In the genomic region with DNA sequence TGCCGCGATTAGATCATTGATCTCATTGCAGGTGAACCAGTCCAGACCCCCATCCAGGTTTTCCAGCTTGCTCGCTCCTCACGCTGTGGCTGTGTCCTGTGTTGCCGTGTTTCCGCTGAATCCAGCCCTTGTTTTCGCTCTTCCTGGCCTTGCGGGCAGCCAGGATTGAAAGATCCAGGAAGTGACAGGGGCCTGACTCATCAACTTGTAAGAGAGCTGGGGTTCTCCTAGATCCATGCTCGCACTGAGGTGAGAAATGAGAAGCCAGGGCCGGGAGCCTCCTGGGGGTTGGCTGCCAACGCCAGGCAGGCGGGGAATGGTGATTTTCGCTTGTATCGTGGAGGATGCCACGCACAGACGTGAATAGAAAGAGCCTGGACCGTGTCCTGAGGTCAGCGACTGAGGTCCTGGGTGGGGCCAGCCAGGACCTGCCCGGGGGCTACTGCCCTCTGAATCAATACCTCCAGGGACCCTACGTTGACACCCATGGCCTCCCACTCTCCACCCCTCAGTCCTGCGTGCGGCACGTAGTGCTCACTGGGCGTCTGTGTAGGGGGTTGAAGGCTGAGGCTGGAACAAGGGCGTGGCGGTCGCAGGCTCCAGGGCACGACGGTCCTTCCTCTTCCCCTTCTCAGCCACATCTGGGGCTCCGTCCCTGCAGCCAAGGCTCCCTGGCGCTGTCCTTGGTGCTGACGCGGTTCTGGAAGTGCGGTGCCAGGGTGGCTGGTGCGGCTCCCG, we compare ENCODE assay signal across 1 cellular context.
TF ChIP-seq lines count a peak whose summit lies in the region.

No MANE protein-coding gene starts in this region.

TF ChIP-seq in HepG2, 621 proteins besides CTCF, POLR2A, EP300 and RAD21 (continued from another document and continues in another):
- TF ChIP-seq, protein P1, sequence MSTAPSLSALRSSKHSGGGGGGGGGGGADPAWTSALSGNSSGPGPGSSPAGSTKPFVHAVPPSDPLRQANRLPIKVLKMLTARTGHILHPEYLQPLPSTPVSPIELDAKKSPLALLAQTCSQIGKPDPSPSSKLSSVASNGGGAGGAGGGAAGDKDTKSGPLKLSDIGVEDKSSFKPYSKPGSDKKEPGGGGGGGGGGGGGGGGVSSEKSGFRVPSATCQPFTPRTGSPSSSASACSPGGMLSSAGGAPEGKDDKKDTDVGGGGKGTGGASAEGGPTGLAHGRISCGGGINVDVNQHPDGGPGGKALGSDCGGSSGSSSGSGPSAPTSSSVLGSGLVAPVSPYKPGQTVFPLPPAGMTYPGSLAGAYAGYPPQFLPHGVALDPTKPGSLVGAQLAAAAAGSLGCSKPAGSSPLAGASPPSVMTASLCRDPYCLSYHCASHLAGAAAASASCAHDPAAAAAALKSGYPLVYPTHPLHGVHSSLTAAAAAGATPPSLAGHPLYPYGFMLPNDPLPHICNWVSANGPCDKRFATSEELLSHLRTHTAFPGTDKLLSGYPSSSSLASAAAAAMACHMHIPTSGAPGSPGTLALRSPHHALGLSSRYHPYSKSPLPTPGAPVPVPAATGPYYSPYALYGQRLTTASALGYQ (CRISPR knock-in tag; IDR thresholded peaks at IDR 0.05): no peak; the same call in 1 of the 2 replicates
- TF ChIP-seq KLF6 (CRISPR knock-in tag; IDR thresholded peaks at IDR 0.05): peak; percentile 97
- TF ChIP-seq, protein P2, sequence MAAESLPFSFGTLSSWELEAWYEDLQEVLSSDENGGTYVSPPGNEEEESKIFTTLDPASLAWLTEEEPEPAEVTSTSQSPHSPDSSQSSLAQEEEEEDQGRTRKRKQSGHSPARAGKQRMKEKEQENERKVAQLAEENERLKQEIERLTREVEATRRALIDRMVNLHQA (CRISPR knock-in tag; IDR thresholded peaks at IDR 0.05): no peak
- no peak for TF ChIP-seq ZNF251 (CRISPR knock-in tag; IDR thresholded peaks at IDR 0.05)
- peak; percentile 67 for TF ChIP-seq ONECUT2 (CRISPR knock-in tag; IDR thresholded peaks at IDR 0.05)
- peak; percentile 98 for TF ChIP-seq MIER2 (CRISPR knock-in tag; IDR thresholded peaks at IDR 0.05)
- TF ChIP-seq ATF7-NPFF (CRISPR knock-in tag; IDR thresholded peaks at IDR 0.05; ENCODE audit: low read depth): peak; percentile 87
- no peak for TF ChIP-seq NFIC (IDR thresholded peaks at IDR 0.05; ENCODE audit: low read length)
- peak; percentile 45; the same call in 1 of the 2 replicates for TF ChIP-seq RFX3 (CRISPR knock-in tag; IDR thresholded peaks at IDR 0.05)
- TF ChIP-seq MTA3 (CRISPR knock-in tag; IDR thresholded peaks at IDR 0.05): peak; percentile 82; the same call in 1 of the 2 replicates
- TF ChIP-seq, protein P3, sequence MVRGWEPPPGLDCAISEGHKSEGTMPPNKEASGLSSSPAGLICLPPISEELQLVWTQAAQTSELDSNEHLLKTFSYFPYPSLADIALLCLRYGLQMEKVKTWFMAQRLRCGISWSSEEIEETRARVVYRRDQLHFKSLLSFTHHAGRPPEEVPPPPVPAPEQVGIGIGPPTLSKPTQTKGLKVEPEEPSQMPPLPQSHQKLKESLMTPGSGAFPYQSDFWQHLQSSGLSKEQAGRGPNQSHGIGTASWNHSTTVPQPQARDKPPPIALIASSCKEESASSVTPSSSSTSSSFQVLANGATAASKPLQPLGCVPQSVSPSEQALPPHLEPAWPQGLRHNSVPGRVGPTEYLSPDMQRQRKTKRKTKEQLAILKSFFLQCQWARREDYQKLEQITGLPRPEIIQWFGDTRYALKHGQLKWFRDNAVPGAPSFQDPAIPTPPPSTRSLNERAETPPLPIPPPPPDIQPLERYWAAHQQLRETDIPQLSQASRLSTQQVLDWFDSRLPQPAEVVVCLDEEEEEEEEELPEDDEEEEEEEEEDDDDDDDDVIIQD (CRISPR knock-in tag; IDR thresholded peaks at IDR 0.05; ENCODE audit: low read depth): peak; percentile 23
- TF ChIP-seq ELF1 (CRISPR knock-in tag; IDR thresholded peaks at IDR 0.05): peak; percentile 98
- peak; percentile 75 for TF ChIP-seq RBM39 (IDR thresholded peaks at IDR 0.05; ENCODE audit: low read depth, low read length, poor library complexity, severe bottlenecking)
- TF ChIP-seq ZNF775 (CRISPR knock-in tag; IDR thresholded peaks at IDR 0.05; ENCODE audit: borderline replicate concordance): no peak
- peak; percentile 88 for TF ChIP-seq SKI (IDR thresholded peaks at IDR 0.05; ENCODE audit: partially characterized antibody)
- no peak for TF ChIP-seq HMGA1 (CRISPR knock-in tag; conservative IDR thresholded peaks at IDR 0.05)
- TF ChIP-seq POGZ (CRISPR knock-in tag; IDR thresholded peaks at IDR 0.05): peak; percentile 85
- TF ChIP-seq, protein P4, sequence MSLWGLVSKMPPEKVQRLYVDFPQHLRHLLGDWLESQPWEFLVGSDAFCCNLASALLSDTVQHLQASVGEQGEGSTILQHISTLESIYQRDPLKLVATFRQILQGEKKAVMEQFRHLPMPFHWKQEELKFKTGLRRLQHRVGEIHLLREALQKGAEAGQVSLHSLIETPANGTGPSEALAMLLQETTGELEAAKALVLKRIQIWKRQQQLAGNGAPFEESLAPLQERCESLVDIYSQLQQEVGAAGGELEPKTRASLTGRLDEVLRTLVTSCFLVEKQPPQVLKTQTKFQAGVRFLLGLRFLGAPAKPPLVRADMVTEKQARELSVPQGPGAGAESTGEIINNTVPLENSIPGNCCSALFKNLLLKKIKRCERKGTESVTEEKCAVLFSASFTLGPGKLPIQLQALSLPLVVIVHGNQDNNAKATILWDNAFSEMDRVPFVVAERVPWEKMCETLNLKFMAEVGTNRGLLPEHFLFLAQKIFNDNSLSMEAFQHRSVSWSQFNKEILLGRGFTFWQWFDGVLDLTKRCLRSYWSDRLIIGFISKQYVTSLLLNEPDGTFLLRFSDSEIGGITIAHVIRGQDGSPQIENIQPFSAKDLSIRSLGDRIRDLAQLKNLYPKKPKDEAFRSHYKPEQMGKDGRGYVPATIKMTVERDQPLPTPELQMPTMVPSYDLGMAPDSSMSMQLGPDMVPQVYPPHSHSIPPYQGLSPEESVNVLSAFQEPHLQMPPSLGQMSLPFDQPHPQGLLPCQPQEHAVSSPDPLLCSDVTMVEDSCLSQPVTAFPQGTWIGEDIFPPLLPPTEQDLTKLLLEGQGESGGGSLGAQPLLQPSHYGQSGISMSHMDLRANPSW (CRISPR knock-in tag; IDR thresholded peaks at IDR 0.05; ENCODE audit: borderline replicate concordance): no peak; the same call in 1 of the 2 replicates
- TF ChIP-seq TRIM24 (CRISPR knock-in tag; IDR thresholded peaks at IDR 0.05): no peak
- peak; percentile 79 for TF ChIP-seq ZNF274 (CRISPR knock-in tag; IDR thresholded peaks at IDR 0.05)
- peak; percentile 95 for TF ChIP-seq ZSCAN12 (CRISPR knock-in tag; IDR thresholded peaks at IDR 0.05)
- peak; percentile 94 for TF ChIP-seq ZMAT3 (CRISPR knock-in tag; conservative IDR thresholded peaks at IDR 0.05)
- TF ChIP-seq, protein P5, sequence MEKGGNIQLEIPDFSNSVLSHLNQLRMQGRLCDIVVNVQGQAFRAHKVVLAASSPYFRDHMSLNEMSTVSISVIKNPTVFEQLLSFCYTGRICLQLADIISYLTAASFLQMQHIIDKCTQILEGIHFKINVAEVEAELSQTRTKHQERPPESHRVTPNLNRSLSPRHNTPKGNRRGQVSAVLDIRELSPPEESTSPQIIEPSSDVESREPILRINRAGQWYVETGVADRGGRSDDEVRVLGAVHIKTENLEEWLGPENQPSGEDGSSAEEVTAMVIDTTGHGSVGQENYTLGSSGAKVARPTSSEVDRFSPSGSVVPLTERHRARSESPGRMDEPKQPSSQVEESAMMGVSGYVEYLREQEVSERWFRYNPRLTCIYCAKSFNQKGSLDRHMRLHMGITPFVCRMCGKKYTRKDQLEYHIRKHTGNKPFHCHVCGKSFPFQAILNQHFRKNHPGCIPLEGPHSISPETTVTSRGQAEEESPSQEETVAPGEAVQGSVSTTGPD (CRISPR knock-in tag; IDR thresholded peaks at IDR 0.05): peak; percentile 74
- TF ChIP-seq PITX1 (CRISPR knock-in tag; IDR thresholded peaks at IDR 0.05): peak; percentile 82
- TF ChIP-seq, protein P6, sequence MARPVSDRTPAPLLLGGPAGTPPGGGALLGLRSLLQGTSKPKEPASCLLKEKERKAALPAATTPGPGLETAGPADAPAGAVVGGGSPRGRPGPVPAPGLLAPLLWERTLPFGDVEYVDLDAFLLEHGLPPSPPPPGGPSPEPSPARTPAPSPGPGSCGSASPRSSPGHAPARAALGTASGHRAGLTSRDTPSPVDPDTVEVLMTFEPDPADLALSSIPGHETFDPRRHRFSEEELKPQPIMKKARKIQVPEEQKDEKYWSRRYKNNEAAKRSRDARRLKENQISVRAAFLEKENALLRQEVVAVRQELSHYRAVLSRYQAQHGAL (CRISPR knock-in tag; IDR thresholded peaks at IDR 0.05; ENCODE audit: not compliant biosample characterization): peak; percentile 91
- TF ChIP-seq POLR2AphosphoS2 (IDR thresholded peaks at IDR 0.05; ENCODE audit: low read depth, low read length): no peak
- 0 out of 2 replicates have a peak, but pooled peaks have one; percentile 32 for TF ChIP-seq SUZ12 (IDR thresholded peaks at IDR 0.05; ENCODE audit: low read depth, low read length)
- TF ChIP-seq, protein P7, sequence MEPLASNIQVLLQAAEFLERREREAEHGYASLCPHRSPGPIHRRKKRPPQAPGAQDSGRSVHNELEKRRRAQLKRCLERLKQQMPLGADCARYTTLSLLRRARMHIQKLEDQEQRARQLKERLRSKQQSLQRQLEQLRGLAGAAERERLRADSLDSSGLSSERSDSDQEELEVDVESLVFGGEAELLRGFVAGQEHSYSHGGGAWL (CRISPR knock-in tag; IDR thresholded peaks at IDR 0.05): peak; percentile 97
- TF ChIP-seq PHB2 (IDR thresholded peaks at IDR 0.05; ENCODE audit: partially characterized antibody): no peak
- peak; percentile 59; the same call in 1 of the 2 replicates for TF ChIP-seq ZNF614 (CRISPR knock-in tag; IDR thresholded peaks at IDR 0.05; ENCODE audit: borderline replicate concordance)
- TF ChIP-seq MAZ (IDR thresholded peaks at IDR 0.05; ENCODE audit: borderline replicate concordance, low read depth, low read length): peak; percentile 48; the same call in 1 of the 2 replicates
- TF ChIP-seq MAZ (CRISPR knock-in tag; IDR thresholded peaks at IDR 0.05; ENCODE audit: low read depth): peak; percentile 46; the same call in 1 of the 2 replicates
- peak; percentile 69 for TF ChIP-seq ZBTB7B (CRISPR knock-in tag; IDR thresholded peaks at IDR 0.05)
- TF ChIP-seq FOXP1 (IDR thresholded peaks at IDR 0.05): peak; percentile 63; the same call in 1 of the 2 replicates
- peak; percentile 65 for TF ChIP-seq FOXP1 (CRISPR knock-in tag; IDR thresholded peaks at IDR 0.05)
- TF ChIP-seq RFX1 (IDR thresholded peaks at IDR 0.05): no peak
- TF ChIP-seq, protein P8, sequence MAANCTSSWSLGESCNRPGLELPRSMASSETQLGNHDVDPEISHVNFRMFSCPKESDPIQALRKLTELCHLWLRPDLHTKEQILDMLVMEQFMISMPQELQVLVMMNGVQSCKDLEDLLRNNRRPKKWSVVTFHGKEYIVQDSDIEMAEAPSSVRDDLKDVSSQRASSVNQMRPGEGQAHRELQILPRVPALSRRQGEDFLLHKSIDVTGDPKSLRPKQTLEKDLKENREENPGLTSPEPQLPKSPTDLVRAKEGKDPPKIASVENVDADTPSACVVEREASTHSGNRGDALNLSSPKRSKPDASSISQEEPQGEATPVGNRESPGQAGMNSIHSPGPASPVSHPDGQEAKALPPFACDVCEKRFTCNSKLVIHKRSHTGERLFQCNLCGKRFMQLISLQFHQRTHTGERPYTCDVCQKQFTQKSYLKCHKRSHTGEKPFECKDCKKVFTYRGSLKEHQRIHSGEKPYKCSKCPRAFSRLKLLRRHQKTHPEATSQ (CRISPR knock-in tag; IDR thresholded peaks at IDR 0.05; ENCODE audit: borderline replicate concordance): peak; percentile 80; the same call in 1 of the 2 replicates
- peak; percentile 53; the same call in 1 of the 2 replicates for TF ChIP-seq ZNF839 (CRISPR knock-in tag; IDR thresholded peaks at IDR 0.05; ENCODE audit: borderline replicate concordance)
- TF ChIP-seq, protein P9, sequence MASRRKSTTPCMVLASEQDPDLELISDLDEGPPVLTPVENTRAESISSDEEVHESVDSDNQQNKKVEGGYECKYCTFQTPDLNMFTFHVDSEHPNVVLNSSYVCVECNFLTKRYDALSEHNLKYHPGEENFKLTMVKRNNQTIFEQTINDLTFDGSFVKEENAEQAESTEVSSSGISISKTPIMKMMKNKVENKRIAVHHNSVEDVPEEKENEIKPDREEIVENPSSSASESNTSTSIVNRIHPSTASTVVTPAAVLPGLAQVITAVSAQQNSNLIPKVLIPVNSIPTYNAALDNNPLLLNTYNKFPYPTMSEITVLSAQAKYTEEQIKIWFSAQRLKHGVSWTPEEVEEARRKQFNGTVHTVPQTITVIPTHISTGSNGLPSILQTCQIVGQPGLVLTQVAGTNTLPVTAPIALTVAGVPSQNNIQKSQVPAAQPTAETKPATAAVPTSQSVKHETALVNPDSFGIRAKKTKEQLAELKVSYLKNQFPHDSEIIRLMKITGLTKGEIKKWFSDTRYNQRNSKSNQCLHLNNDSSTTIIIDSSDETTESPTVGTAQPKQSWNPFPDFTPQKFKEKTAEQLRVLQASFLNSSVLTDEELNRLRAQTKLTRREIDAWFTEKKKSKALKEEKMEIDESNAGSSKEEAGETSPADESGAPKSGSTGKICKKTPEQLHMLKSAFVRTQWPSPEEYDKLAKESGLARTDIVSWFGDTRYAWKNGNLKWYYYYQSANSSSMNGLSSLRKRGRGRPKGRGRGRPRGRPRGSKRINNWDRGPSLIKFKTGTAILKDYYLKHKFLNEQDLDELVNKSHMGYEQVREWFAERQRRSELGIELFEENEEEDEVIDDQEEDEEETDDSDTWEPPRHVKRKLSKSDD (CRISPR knock-in tag; IDR thresholded peaks at IDR 0.05; ENCODE audit: low read depth): peak; percentile 69; the same call in 1 of the 2 replicates
- TF ChIP-seq ZNF781 (CRISPR knock-in tag; IDR thresholded peaks at IDR 0.05; ENCODE audit: borderline replicate concordance, not compliant biosample characterization): peak; percentile 85
- 0 out of 2 replicates have a peak, but pooled peaks have one; percentile 45 for TF ChIP-seq ZNF713 (CRISPR knock-in tag; IDR thresholded peaks at IDR 0.05)
- peak; percentile 88; the same call in 1 of the 2 replicates for TF ChIP-seq ZNF558 (CRISPR knock-in tag; IDR thresholded peaks at IDR 0.05; ENCODE audit: borderline replicate concordance)
- TF ChIP-seq, protein P10, sequence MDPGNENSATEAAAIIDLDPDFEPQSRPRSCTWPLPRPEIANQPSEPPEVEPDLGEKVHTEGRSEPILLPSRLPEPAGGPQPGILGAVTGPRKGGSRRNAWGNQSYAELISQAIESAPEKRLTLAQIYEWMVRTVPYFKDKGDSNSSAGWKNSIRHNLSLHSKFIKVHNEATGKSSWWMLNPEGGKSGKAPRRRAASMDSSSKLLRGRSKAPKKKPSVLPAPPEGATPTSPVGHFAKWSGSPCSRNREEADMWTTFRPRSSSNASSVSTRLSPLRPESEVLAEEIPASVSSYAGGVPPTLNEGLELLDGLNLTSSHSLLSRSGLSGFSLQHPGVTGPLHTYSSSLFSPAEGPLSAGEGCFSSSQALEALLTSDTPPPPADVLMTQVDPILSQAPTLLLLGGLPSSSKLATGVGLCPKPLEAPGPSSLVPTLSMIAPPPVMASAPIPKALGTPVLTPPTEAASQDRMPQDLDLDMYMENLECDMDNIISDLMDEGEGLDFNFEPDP (CRISPR knock-in tag; conservative IDR thresholded peaks at IDR 0.05): 0 out of 2 replicates have a peak, but pooled peaks have one; percentile 34
- TF ChIP-seq ZKSCAN1 (IDR thresholded peaks at IDR 0.05; ENCODE audit: low read length): peak; percentile 79
